Comparison of ENCODE assay signal across 1 cellular context in the genomic region with DNA sequence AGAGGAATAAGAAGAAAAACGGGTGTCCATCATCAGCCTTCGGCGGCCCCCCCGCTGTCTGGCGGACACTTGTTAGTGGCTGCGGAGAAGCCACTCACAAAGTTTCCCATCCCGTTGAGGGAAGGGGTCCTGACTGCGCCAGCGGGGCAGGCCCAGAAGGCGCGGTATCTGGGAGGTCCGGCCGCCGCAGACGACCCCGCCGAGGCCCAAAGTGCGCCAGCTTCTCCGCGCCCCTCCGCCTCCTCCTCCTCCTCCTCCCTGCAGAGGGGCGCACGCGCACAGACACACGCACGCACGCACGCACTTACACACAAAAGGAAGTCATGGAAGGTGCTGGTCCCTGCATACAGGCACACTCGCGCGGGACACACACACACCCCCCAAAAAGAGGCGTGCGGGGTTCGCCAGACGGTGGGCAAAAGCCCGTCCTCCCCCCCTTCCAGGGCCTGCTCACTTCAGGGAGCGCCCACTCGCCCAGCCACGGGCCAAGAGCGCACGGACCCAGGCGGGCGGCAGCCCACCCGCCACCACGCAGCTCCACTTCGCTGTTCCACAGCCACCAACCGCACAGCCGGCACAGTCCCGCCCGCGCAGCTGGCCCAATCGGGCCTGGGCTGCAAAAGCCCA.
TF ChIP-seq lines count a peak whose summit lies in the region.

No MANE protein-coding gene starts in this region.

TF ChIP-seq in GM12878, 131 proteins besides CTCF, POLR2A, EP300 and RAD21 (continued from another document):
- no peak for TF ChIP-seq NR2C2 (IDR thresholded peaks at IDR 0.05; ENCODE audit: borderline replicate concordance, control insufficient read depth, insufficient read length, low read depth)
- peak; percentile 75 for TF ChIP-seq POLR2AphosphoS2 (IDR thresholded peaks at IDR 0.05; ENCODE audit: low read depth, low read length)
- peak; percentile 63; the same call in 1 of the 2 replicates for TF ChIP-seq LARP7 (IDR thresholded peaks at IDR 0.05)
- no peak for TF ChIP-seq IRF4 (IDR thresholded peaks at IDR 0.05; ENCODE audit: low read depth, low read length)
- TF ChIP-seq SPI1 (IDR thresholded peaks at IDR 0.05; ENCODE audit: borderline replicate concordance, insufficient read depth, low read depth, low read length): no peak
- TF ChIP-seq ETV6 (conservative IDR thresholded peaks at IDR 0.05 in 1 of 2, IDR thresholded peaks at IDR 0.05 in 1 of 2; ENCODE audit: borderline replicate concordance in 1 of 2, low read depth in 1 of 2): no peak
- no peak for TF ChIP-seq EZH2 (IDR thresholded peaks at IDR 0.05; ENCODE audit: borderline replicate concordance, control insufficient read depth, low read depth, low read length)
- no peak for TF ChIP-seq RBBP5 (conservative IDR thresholded peaks at IDR 0.05)
- TF ChIP-seq, protein P1, sequence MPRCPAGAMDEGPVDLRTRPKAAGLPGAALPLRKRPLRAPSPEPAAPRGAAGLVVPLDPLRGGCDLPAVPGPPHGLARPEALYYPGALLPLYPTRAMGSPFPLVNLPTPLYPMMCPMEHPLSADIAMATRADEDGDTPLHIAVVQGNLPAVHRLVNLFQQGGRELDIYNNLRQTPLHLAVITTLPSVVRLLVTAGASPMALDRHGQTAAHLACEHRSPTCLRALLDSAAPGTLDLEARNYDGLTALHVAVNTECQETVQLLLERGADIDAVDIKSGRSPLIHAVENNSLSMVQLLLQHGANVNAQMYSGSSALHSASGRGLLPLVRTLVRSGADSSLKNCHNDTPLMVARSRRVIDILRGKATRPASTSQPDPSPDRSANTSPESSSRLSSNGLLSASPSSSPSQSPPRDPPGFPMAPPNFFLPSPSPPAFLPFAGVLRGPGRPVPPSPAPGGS (IDR thresholded peaks at IDR 0.05; ENCODE audit: borderline replicate concordance, insufficient read depth, low read depth, low read length, poor library complexity, severe bottlenecking): no peak
- TF ChIP-seq MYC (IDR thresholded peaks at IDR 0.05; ENCODE audit: insufficient read depth, insufficient read length, insufficient replicate concordance, low read length, severe bottlenecking): no peak
- TF ChIP-seq, protein P2, sequence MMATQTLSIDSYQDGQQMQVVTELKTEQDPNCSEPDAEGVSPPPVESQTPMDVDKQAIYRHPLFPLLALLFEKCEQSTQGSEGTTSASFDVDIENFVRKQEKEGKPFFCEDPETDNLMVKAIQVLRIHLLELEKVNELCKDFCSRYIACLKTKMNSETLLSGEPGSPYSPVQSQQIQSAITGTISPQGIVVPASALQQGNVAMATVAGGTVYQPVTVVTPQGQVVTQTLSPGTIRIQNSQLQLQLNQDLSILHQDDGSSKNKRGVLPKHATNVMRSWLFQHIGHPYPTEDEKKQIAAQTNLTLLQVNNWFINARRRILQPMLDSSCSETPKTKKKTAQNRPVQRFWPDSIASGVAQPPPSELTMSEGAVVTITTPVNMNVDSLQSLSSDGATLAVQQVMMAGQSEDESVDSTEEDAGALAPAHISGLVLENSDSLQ (IDR thresholded peaks at IDR 0.05): peak; percentile 86
- TF ChIP-seq RFX5 (IDR thresholded peaks at IDR 0.05; ENCODE audit: low read depth, low read length): no peak
- no peak for TF ChIP-seq ZNF384 (IDR thresholded peaks at IDR 0.05; ENCODE audit: borderline replicate concordance, low read depth, low read length)
- TF ChIP-seq IKZF2 (IDR thresholded peaks at IDR 0.05): peak in 1 of 2 experiments; percentile 40; a peak in 1 of 4 replicates
- no peak for TF ChIP-seq TBL1XR1 (IDR thresholded peaks at IDR 0.05; ENCODE audit: low read depth, low read length)
- TF ChIP-seq, protein P3, sequence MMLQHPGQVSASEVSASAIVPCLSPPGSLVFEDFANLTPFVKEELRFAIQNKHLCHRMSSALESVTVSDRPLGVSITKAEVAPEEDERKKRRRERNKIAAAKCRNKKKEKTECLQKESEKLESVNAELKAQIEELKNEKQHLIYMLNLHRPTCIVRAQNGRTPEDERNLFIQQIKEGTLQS (IDR thresholded peaks at IDR 0.05; ENCODE audit: borderline replicate concordance, extremely low read depth, low read depth, low read length): no peak
- TF ChIP-seq YBX1 (IDR thresholded peaks at IDR 0.05): no peak
- TF ChIP-seq SRF (IDR thresholded peaks at IDR 0.05; ENCODE audit: low read depth in 2 of 2, low read length in 2 of 2): no peak
- TF ChIP-seq, protein P4, sequence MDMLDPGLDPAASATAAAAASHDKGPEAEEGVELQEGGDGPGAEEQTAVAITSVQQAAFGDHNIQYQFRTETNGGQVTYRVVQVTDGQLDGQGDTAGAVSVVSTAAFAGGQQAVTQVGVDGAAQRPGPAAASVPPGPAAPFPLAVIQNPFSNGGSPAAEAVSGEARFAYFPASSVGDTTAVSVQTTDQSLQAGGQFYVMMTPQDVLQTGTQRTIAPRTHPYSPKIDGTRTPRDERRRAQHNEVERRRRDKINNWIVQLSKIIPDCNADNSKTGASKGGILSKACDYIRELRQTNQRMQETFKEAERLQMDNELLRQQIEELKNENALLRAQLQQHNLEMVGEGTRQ (IDR thresholded peaks at IDR 0.05; ENCODE audit: borderline replicate concordance, low read depth, low read length): no peak
- TF ChIP-seq, protein P5, sequence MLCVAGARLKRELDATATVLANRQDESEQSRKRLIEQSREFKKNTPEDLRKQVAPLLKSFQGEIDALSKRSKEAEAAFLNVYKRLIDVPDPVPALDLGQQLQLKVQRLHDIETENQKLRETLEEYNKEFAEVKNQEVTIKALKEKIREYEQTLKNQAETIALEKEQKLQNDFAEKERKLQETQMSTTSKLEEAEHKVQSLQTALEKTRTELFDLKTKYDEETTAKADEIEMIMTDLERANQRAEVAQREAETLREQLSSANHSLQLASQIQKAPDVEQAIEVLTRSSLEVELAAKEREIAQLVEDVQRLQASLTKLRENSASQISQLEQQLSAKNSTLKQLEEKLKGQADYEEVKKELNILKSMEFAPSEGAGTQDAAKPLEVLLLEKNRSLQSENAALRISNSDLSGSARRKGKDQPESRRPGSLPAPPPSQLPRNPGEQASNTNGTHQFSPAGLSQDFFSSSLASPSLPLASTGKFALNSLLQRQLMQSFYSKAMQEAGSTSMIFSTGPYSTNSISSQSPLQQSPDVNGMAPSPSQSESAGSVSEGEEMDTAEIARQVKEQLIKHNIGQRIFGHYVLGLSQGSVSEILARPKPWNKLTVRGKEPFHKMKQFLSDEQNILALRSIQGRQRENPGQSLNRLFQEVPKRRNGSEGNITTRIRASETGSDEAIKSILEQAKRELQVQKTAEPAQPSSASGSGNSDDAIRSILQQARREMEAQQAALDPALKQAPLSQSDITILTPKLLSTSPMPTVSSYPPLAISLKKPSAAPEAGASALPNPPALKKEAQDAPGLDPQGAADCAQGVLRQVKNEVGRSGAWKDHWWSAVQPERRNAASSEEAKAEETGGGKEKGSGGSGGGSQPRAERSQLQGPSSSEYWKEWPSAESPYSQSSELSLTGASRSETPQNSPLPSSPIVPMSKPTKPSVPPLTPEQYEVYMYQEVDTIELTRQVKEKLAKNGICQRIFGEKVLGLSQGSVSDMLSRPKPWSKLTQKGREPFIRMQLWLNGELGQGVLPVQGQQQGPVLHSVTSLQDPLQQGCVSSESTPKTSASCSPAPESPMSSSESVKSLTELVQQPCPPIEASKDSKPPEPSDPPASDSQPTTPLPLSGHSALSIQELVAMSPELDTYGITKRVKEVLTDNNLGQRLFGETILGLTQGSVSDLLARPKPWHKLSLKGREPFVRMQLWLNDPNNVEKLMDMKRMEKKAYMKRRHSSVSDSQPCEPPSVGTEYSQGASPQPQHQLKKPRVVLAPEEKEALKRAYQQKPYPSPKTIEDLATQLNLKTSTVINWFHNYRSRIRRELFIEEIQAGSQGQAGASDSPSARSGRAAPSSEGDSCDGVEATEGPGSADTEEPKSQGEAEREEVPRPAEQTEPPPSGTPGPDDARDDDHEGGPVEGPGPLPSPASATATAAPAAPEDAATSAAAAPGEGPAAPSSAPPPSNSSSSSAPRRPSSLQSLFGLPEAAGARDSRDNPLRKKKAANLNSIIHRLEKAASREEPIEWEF (IDR thresholded peaks at IDR 0.05; ENCODE audit: insufficient replicate concordance, low read depth, low read length): no peak
- no peak for TF ChIP-seq KDM1A (IDR thresholded peaks at IDR 0.05; ENCODE audit: borderline replicate concordance)
- TF ChIP-seq, protein P6, sequence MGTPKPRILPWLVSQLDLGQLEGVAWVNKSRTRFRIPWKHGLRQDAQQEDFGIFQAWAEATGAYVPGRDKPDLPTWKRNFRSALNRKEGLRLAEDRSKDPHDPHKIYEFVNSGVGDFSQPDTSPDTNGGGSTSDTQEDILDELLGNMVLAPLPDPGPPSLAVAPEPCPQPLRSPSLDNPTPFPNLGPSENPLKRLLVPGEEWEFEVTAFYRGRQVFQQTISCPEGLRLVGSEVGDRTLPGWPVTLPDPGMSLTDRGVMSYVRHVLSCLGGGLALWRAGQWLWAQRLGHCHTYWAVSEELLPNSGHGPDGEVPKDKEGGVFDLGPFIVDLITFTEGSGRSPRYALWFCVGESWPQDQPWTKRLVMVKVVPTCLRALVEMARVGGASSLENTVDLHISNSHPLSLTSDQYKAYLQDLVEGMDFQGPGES (IDR thresholded peaks at IDR 0.05): no peak
- TF ChIP-seq CEBPB (IDR thresholded peaks at IDR 0.05; ENCODE audit: borderline replicate concordance in 1 of 2, low read depth in 2 of 2, low read length in 2 of 2): no peak
- 0 out of 2 replicates have a peak, but pooled peaks have one; percentile 11 for TF ChIP-seq RUNX3 (IDR thresholded peaks at IDR 0.05; ENCODE audit: low read length)
- no peak for TF ChIP-seq FOXM1 (IDR thresholded peaks at IDR 0.05; ENCODE audit: low read depth, low read length)
- no peak for TF ChIP-seq SUPT20H (IDR thresholded peaks at IDR 0.05; ENCODE audit: borderline replicate concordance, control insufficient read depth, low read depth, low read length)
- TF ChIP-seq, protein P7, sequence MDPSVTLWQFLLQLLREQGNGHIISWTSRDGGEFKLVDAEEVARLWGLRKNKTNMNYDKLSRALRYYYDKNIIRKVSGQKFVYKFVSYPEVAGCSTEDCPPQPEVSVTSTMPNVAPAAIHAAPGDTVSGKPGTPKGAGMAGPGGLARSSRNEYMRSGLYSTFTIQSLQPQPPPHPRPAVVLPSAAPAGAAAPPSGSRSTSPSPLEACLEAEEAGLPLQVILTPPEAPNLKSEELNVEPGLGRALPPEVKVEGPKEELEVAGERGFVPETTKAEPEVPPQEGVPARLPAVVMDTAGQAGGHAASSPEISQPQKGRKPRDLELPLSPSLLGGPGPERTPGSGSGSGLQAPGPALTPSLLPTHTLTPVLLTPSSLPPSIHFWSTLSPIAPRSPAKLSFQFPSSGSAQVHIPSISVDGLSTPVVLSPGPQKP (IDR thresholded peaks at IDR 0.05; ENCODE audit: low read depth, low read length): no peak
- no peak for TF ChIP-seq NR2C1 (IDR thresholded peaks at IDR 0.05)
- no peak for TF ChIP-seq MEF2B (IDR thresholded peaks at IDR 0.05; ENCODE audit: partially characterized antibody, poor library complexity, severe bottlenecking)
- TF ChIP-seq KLF5 (IDR thresholded peaks at IDR 0.05; ENCODE audit: partially characterized antibody): no peak
- no peak for TF ChIP-seq ZNF274 (IDR thresholded peaks at IDR 0.05; ENCODE audit: insufficient read depth, insufficient read length)
- no peak for TF ChIP-seq TARDBP (IDR thresholded peaks at IDR 0.05; ENCODE audit: borderline replicate concordance)
- TF ChIP-seq ZSCAN29 (IDR thresholded peaks at IDR 0.05): no peak
- TF ChIP-seq, protein P8, sequence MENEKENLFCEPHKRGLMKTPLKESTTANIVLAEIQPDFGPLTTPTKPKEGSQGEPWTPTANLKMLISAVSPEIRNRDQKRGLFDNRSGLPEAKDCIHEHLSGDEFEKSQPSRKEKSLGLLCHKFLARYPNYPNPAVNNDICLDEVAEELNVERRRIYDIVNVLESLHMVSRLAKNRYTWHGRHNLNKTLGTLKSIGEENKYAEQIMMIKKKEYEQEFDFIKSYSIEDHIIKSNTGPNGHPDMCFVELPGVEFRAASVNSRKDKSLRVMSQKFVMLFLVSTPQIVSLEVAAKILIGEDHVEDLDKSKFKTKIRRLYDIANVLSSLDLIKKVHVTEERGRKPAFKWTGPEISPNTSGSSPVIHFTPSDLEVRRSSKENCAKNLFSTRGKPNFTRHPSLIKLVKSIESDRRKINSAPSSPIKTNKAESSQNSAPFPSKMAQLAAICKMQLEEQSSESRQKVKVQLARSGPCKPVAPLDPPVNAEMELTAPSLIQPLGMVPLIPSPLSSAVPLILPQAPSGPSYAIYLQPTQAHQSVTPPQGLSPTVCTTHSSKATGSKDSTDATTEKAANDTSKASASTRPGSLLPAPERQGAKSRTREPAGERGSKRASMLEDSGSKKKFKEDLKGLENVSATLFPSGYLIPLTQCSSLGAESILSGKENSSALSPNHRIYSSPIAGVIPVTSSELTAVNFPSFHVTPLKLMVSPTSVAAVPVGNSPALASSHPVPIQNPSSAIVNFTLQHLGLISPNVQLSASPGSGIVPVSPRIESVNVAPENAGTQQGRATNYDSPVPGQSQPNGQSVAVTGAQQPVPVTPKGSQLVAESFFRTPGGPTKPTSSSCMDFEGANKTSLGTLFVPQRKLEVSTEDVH (IDR thresholded peaks at IDR 0.05; ENCODE audit: low read depth, partially characterized antibody): no peak
- no peak for TF ChIP-seq SMAD1 (IDR thresholded peaks at IDR 0.05; ENCODE audit: low read depth, partially characterized antibody)
- 0 out of 2 replicates have a peak, but pooled peaks have one; percentile 17 for TF ChIP-seq HCFC1 (IDR thresholded peaks at IDR 0.05; ENCODE audit: low read length)
- no peak for TF ChIP-seq BMI1 (IDR thresholded peaks at IDR 0.05; ENCODE audit: borderline replicate concordance)
- no peak; the same call in 1 of the 2 replicates for TF ChIP-seq CREM (IDR thresholded peaks at IDR 0.05; ENCODE audit: low read depth)
- TF ChIP-seq BCL11A (IDR thresholded peaks at IDR 0.05; ENCODE audit: low read depth, low read length): no peak
- no peak for TF ChIP-seq ASH2L (IDR thresholded peaks at IDR 0.05; ENCODE audit: borderline replicate concordance, low read depth)
- TF ChIP-seq ZNF24 (IDR thresholded peaks at IDR 0.05): 0 out of 2 replicates have a peak, but pooled peaks have one; percentile 42
- TF ChIP-seq ESRRA (IDR thresholded peaks at IDR 0.05; ENCODE audit: low read length): no peak
- no peak for TF ChIP-seq CBFB (IDR thresholded peaks at IDR 0.05; ENCODE audit: low read depth)
- TF ChIP-seq PML (IDR thresholded peaks at IDR 0.05; ENCODE audit: low read length): no peak; the same call in 1 of the 2 replicates
